ENCODE assay signal across 8 cellular contexts in the genomic region with DNA sequence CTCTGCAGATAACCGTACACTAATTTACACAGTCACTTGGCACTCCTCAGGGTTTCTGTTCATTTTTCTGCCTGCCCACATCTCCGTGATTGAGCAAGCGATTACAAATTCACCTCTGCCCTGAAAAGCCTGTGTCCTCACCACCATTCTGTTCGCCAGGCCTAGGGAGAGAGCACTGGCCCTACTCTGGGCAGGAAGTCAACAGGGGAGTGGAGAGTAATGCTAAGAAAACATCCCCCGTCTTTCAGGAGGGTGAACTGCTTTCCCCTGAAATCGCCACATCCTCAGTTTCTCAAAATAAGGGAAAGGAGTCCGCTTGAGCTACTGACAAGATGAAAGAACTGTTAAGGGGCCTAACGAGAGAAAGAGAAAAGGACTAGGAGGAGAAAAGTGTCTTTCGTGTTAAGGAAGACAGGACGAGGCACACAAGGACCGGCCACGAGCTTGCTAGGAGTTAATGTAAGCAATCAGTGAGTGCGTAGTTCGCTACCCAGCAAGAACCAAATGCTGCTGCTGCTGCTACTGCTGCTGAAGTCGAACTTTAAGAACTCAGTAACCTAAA. TPM values are rescaled to one million over a fixed set of nuclear protein-coding genes. Genes with fewer than 3 reads are reported as not detected.
DNase-seq lines count a peak whose midpoint lies in the region; ATAC-seq and TF ChIP-seq lines count a peak whose summit lies in the region.

No MANE protein-coding gene starts in this region.

- H3K79me2 ChIP-seq in fibroblast of lung (ENCODE audit: control insufficient read depth, insufficient read depth, low read length): peaks cover 17% of the 10 kb centered on the region

- peak overlapping the region; percentile 92 for H3K27ac ChIP-seq in fibroblast of lung (ENCODE audit: insufficient read depth, low read length)

- TF ChIP-seq CTCF in fibroblast of lung (conservative IDR thresholded peaks at IDR 0.05 in 1 of 2, IDR thresholded peaks at IDR 0.05 in 1 of 2; ENCODE audit: low read depth in 1 of 2, low read length in 2 of 2): no peak

- no peaks in the 10 kb centered on the region for H4K20me1 ChIP-seq in fibroblast of lung (ENCODE audit: control insufficient read depth, extremely low read depth, insufficient read depth, low read length)

- H3K27me3 ChIP-seq in fibroblast of lung (ENCODE audit: control insufficient read depth, insufficient read depth, low read length): no peaks in the 10 kb centered on the region

- peak overlapping the region; percentile 89 for H3K9ac ChIP-seq in fibroblast of lung (ENCODE audit: insufficient read depth, low read length)

- DNase-seq in AML-193 (lab: John Stamatoyannopoulos, UW) (peak; percentile 54 to 58), fibroblast of lung (ENCODE audit: low read depth in 2 of 2) (peak; percentile 71 to 92), KG1 (lab: John Stamatoyannopoulos, UW) (no peak), mucosa of gallbladder (ENCODE audit: low spot score) (no peak)
- DNase-seq in activated CD4-positive, alpha-beta memory T cell treated with anti-CD3 and anti-CD28 coated beads for 36 hours: peak; percentile 39
- no peak for DNase-seq in natural killer cell treated with Interleukin-12 subunit alpha and Interleukin-12 subunit beta and Interleukin-15 and Interleukin-18, amount 100 ng/mL, for 72 hours (ENCODE audit: low spot score)

- POLR2A ChIA-PET in activated CD4-positive, alpha-beta memory T cell treated with anti-CD3 and anti-CD28 coated beads for 36 hours (lab: Charles Lee): interaction anchor here (1.1 to 2.5 kb wide), 6 partner anchors 20 to 80 kb away, joined by 4 to 25 read pairs (median 5); a partner anchor contains a TSS

- peaks cover 9% of the 10 kb centered on the region for H3K4me1 ChIP-seq in fibroblast of lung (ENCODE audit: control insufficient read depth, extremely low read depth, insufficient read depth, low read length)

- H2AFZ ChIP-seq in fibroblast of lung (ENCODE audit: low read length): peak overlapping the region; percentile 7

- ATAC-seq in GM19023 (IDR thresholded peaks at IDR 0.05; ENCODE audit: unreplicated experiment): peak; percentile 20
- ATAC-seq in natural killer cell treated with Interleukin-12 subunit alpha and Interleukin-12 subunit beta and Interleukin-15 and Interleukin-18, amount 100 ng/mL, for 72 hours: peak; percentile 60 to 64

- H3K27me3 Mint-ChIP-seq in IgD-negative memory B cell: no peaks in the 10 kb centered on the region
- no peaks in the 10 kb centered on the region for H3K27me3 Mint-ChIP-seq in activated CD4-positive, alpha-beta memory T cell treated with anti-CD3 and anti-CD28 coated beads for 36 hours
- no peaks in the 10 kb centered on the region for H3K27me3 Mint-ChIP-seq in natural killer cell treated with Interleukin-12 subunit alpha and Interleukin-12 subunit beta and Interleukin-15 and Interleukin-18, amount 100 ng/mL, for 72 hours

- intact Hi-C loops in activated CD4-positive, alpha-beta memory T cell treated with anti-CD3 and anti-CD28 coated beads for 36 hours (cut with micrococcal nuclease): no loop called here

- H3K9me3 ChIP-seq in fibroblast of lung (ENCODE audit: control insufficient read depth, insufficient read depth, low read depth, low read length): no peaks in the 10 kb centered on the region

- H3K27ac Mint-ChIP-seq in IgD-negative memory B cell: peak overlapping the region; percentile 71 to 97 (median 97)
- H3K27ac Mint-ChIP-seq in activated CD4-positive, alpha-beta memory T cell treated with anti-CD3 and anti-CD28 coated beads for 36 hours: peak overlapping the region; percentile 90
- H3K27ac Mint-ChIP-seq in natural killer cell treated with Interleukin-12 subunit alpha and Interleukin-12 subunit beta and Interleukin-15 and Interleukin-18, amount 100 ng/mL, for 72 hours: peak overlapping the region; percentile 91 to 95

- no peaks in the 10 kb centered on the region for H3K9me3 Mint-ChIP-seq in IgD-negative memory B cell
- H3K9me3 Mint-ChIP-seq in activated CD4-positive, alpha-beta memory T cell treated with anti-CD3 and anti-CD28 coated beads for 36 hours: no peaks in the 10 kb centered on the region
- no peaks in the 10 kb centered on the region for H3K9me3 Mint-ChIP-seq in natural killer cell treated with Interleukin-12 subunit alpha and Interleukin-12 subunit beta and Interleukin-15 and Interleukin-18, amount 100 ng/mL, for 72 hours

- peak overlapping the region; percentile 87 for H3K4me2 ChIP-seq in fibroblast of lung (ENCODE audit: extremely low read depth, insufficient read depth, low read length)

- H3K36me3 ChIP-seq in fibroblast of lung (ENCODE audit: control insufficient read depth, insufficient read depth, low read length): peaks cover 14% of the 10 kb centered on the region

- H3K4me3 Mint-ChIP-seq in IgD-negative memory B cell: peak overlapping the region; percentile 87 to 98 (median 96)
- peak overlapping the region; percentile 96 for H3K4me3 Mint-ChIP-seq in activated CD4-positive, alpha-beta memory T cell treated with anti-CD3 and anti-CD28 coated beads for 36 hours
- peak overlapping the region; percentile 100 for H3K4me3 Mint-ChIP-seq in natural killer cell treated with Interleukin-12 subunit alpha and Interleukin-12 subunit beta and Interleukin-15 and Interleukin-18, amount 100 ng/mL, for 72 hours

- H3K36me3 Mint-ChIP-seq in IgD-negative memory B cell: peaks cover 6% of the 10 kb centered on the region
- peaks cover 26% of the 10 kb centered on the region for H3K36me3 Mint-ChIP-seq in activated CD4-positive, alpha-beta memory T cell treated with anti-CD3 and anti-CD28 coated beads for 36 hours
- peaks cover 7% of the 10 kb centered on the region for H3K36me3 Mint-ChIP-seq in natural killer cell treated with Interleukin-12 subunit alpha and Interleukin-12 subunit beta and Interleukin-15 and Interleukin-18, amount 100 ng/mL, for 72 hours

- CTCF ChIA-PET in activated CD4-positive, alpha-beta memory T cell treated with anti-CD3 and anti-CD28 coated beads for 36 hours (lab: Charles Lee): interaction anchor here (0.5 to 2.6 kb wide), 8 partner anchors 22 to 183 kb away, joined by 3 to 14 read pairs (median 6); a partner anchor contains a TSS

- H3K4me1 Mint-ChIP-seq in IgD-negative memory B cell: peaks cover 16 to 20% (median 20%) of the 10 kb centered on the region in 3 donors
- peaks cover 20% of the 10 kb centered on the region for H3K4me1 Mint-ChIP-seq in activated CD4-positive, alpha-beta memory T cell treated with anti-CD3 and anti-CD28 coated beads for 36 hours (ENCODE audit: low read depth)
- peaks cover 24 to 25% of the 10 kb centered on the region in 2 donors for H3K4me1 Mint-ChIP-seq in natural killer cell treated with Interleukin-12 subunit alpha and Interleukin-12 subunit beta and Interleukin-15 and Interleukin-18, amount 100 ng/mL, for 72 hours (ENCODE audit: low read depth in 2 of 2)

- peak overlapping the region; percentile 81 to 97 (median 97) for H3K4me3 ChIP-seq in fibroblast of lung (replicated peaks in 1 of 4; ENCODE audit: control extremely low read depth in 1 of 4, insufficient read depth in 1 of 4, low read depth in 3 of 4, low read length in 4 of 4)

RNA-seq across cellular contexts. Expression of a gene that starts 0.6 kb away (rescaled TPM):
- 37.8 TPM for polyA plus RNA-seq in IgD-negative memory B cell
- total RNA-seq in activated CD4-positive, alpha-beta memory T cell treated with anti-CD3 and anti-CD28 coated beads for 36 hours: 10 to 100 TPM; 50.0 to 61.1 TPM
- total RNA-seq in fibroblast of lung: 43.7 and 72.8 TPM in 2 replicates
- polyA plus RNA-seq in fibroblast of lung: 77.4 and 78.4 TPM in 2 replicates
- 53.8 and 55.9 TPM in 2 replicates for polyA plus RNA-seq in fibroblast of lung (2012)
- 27.6 and 34.6 TPM in 2 replicates for polyA minus RNA-seq in fibroblast of lung (ENCODE audit: low replicate concordance)
- 10 to 100 TPM; 38.7 to 69.8 TPM for total RNA-seq in natural killer cell treated with Interleukin-12 subunit alpha and Interleukin-12 subunit beta and Interleukin-15 and Interleukin-18, amount 100 ng/mL, for 72 hours
- total RNA-seq in mucosa of gallbladder: 75.7 TPM

RNA-seq across cellular contexts. Expression of a gene that starts 22.0 kb away (rescaled TPM):
- polyA plus RNA-seq in IgD-negative memory B cell (57.8 TPM), fibroblast of lung (72.6 and 75.4 TPM in 2 replicates)
- total RNA-seq in activated CD4-positive, alpha-beta memory T cell treated with anti-CD3 and anti-CD28 coated beads for 36 hours: 100 to 1,000 TPM; 142 to 150 TPM
- total RNA-seq in fibroblast of lung (66.3 and 89.8 TPM in 2 replicates), mucosa of gallbladder (147 TPM)
- 59.9 and 64.8 TPM in 2 replicates for polyA plus RNA-seq in fibroblast of lung (2012)
- 36.6 and 40.5 TPM in 2 replicates for polyA minus RNA-seq in fibroblast of lung (ENCODE audit: low replicate concordance)
- 100 to 1,000 TPM in 1 of 2 donors, 10 to 100 TPM in 1; 86.3 to 115 TPM for total RNA-seq in natural killer cell treated with Interleukin-12 subunit alpha and Interleukin-12 subunit beta and Interleukin-15 and Interleukin-18, amount 100 ng/mL, for 72 hours

RNA-seq across cellular contexts. Expression of a gene that starts 58.7 kb away (rescaled TPM):
- 90.2 TPM for polyA plus RNA-seq in IgD-negative memory B cell
- 100 to 1,000 TPM; 132 TPM for total RNA-seq in activated CD4-positive, alpha-beta memory T cell treated with anti-CD3 and anti-CD28 coated beads for 36 hours
- total RNA-seq in fibroblast of lung: 284 and 316 TPM in 2 replicates
- 259 and 276 TPM in 2 replicates for polyA plus RNA-seq in fibroblast of lung
- 158 and 180 TPM in 2 replicates for polyA plus RNA-seq in fibroblast of lung (2012)
- polyA minus RNA-seq in fibroblast of lung (ENCODE audit: low replicate concordance): 234 and 336 TPM in 2 replicates
- 100 to 1,000 TPM; 221 to 231 TPM for total RNA-seq in natural killer cell treated with Interleukin-12 subunit alpha and Interleukin-12 subunit beta and Interleukin-15 and Interleukin-18, amount 100 ng/mL, for 72 hours
- total RNA-seq in mucosa of gallbladder: 164 TPM

RNA-seq across cellular contexts. Expression of a gene that starts 58.9 kb away (rescaled TPM):
- polyA plus RNA-seq in IgD-negative memory B cell (66.0 TPM), fibroblast of lung (188 and 207 TPM in 2 replicates)
- total RNA-seq in activated CD4-positive, alpha-beta memory T cell treated with anti-CD3 and anti-CD28 coated beads for 36 hours: 10 to 100 TPM; 39.8 to 42.6 TPM
- total RNA-seq in fibroblast of lung (61.9 and 97.1 TPM in 2 replicates), mucosa of gallbladder (106 TPM)
- polyA plus RNA-seq in fibroblast of lung (2012): 85.8 and 93.4 TPM in 2 replicates
- polyA minus RNA-seq in fibroblast of lung (ENCODE audit: low replicate concordance): 117 and 162 TPM in 2 replicates
- total RNA-seq in natural killer cell treated with Interleukin-12 subunit alpha and Interleukin-12 subunit beta and Interleukin-15 and Interleukin-18, amount 100 ng/mL, for 72 hours: 10 to 100 TPM; 92.5 to 95.9 TPM

Comparison
In these comparisons a context has a peak if more than half of its experiments do, and no peak if none do; other contexts are left out.
1. DNase-seq: peak in AML-193 (2 of 2), activated CD4-positive, alpha-beta memory T cell treated with anti-CD3 and anti-CD28 coated beads for 36 hours (single experiment) and fibroblast of lung (2 of 2); none in natural killer cell treated with Interleukin-12 subunit alpha and Interleukin-12 subunit beta and Interleukin-15 and Interleukin-18, amount 100 ng/mL, for 72 hours (single experiment), KG1 (single experiment) and mucosa of gallbladder (single experiment).
2. Peak in every context shown above with its lines, with median percentiles within 50 percentile points of each other: H3K27ac Mint-ChIP-seq and H3K4me3 Mint-ChIP-seq.